ENCODE assay signal across 1 cellular context in the genomic region with DNA sequence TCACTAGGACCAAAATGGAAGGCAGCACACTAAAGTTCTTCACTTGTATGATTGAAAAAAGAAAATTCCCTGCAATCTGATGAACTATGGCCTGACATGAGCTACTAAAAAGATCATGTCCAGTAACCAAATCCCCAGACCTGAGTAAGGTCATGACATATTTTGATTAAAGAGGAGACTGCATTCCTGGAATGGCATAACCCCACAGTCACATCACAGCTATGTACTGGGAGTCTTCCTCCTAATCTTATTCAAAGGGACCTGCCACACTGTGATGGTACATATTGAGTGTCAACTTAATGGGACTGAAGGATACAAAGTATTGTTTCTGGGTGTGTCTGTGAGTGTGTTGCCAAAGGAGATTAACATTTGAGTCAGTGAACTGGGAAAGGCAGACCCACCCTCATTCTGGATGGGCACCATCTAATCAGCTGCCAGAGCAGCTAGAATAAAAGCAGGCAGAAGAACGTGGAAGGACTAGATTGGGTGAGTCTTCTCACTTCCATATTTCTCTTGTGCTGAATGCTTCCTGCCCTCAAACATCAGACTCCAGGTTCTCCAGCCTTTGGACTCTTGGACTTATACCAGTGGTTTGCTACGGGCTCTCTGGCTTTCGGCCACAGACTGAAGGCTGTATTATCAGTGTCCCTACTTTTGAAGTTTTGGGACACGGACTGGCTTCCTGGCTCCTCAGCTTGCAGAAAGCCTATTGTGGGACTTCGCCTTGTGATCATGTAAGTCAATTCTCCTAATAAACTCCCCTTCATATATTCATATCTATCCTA.
TF ChIP-seq lines count a peak whose summit lies in the region.

No MANE protein-coding gene starts in this region.

TF ChIP-seq in GM23338, 12 proteins besides CTCF, POLR2A, EP300 and RAD21:
- TF ChIP-seq, protein P1, sequence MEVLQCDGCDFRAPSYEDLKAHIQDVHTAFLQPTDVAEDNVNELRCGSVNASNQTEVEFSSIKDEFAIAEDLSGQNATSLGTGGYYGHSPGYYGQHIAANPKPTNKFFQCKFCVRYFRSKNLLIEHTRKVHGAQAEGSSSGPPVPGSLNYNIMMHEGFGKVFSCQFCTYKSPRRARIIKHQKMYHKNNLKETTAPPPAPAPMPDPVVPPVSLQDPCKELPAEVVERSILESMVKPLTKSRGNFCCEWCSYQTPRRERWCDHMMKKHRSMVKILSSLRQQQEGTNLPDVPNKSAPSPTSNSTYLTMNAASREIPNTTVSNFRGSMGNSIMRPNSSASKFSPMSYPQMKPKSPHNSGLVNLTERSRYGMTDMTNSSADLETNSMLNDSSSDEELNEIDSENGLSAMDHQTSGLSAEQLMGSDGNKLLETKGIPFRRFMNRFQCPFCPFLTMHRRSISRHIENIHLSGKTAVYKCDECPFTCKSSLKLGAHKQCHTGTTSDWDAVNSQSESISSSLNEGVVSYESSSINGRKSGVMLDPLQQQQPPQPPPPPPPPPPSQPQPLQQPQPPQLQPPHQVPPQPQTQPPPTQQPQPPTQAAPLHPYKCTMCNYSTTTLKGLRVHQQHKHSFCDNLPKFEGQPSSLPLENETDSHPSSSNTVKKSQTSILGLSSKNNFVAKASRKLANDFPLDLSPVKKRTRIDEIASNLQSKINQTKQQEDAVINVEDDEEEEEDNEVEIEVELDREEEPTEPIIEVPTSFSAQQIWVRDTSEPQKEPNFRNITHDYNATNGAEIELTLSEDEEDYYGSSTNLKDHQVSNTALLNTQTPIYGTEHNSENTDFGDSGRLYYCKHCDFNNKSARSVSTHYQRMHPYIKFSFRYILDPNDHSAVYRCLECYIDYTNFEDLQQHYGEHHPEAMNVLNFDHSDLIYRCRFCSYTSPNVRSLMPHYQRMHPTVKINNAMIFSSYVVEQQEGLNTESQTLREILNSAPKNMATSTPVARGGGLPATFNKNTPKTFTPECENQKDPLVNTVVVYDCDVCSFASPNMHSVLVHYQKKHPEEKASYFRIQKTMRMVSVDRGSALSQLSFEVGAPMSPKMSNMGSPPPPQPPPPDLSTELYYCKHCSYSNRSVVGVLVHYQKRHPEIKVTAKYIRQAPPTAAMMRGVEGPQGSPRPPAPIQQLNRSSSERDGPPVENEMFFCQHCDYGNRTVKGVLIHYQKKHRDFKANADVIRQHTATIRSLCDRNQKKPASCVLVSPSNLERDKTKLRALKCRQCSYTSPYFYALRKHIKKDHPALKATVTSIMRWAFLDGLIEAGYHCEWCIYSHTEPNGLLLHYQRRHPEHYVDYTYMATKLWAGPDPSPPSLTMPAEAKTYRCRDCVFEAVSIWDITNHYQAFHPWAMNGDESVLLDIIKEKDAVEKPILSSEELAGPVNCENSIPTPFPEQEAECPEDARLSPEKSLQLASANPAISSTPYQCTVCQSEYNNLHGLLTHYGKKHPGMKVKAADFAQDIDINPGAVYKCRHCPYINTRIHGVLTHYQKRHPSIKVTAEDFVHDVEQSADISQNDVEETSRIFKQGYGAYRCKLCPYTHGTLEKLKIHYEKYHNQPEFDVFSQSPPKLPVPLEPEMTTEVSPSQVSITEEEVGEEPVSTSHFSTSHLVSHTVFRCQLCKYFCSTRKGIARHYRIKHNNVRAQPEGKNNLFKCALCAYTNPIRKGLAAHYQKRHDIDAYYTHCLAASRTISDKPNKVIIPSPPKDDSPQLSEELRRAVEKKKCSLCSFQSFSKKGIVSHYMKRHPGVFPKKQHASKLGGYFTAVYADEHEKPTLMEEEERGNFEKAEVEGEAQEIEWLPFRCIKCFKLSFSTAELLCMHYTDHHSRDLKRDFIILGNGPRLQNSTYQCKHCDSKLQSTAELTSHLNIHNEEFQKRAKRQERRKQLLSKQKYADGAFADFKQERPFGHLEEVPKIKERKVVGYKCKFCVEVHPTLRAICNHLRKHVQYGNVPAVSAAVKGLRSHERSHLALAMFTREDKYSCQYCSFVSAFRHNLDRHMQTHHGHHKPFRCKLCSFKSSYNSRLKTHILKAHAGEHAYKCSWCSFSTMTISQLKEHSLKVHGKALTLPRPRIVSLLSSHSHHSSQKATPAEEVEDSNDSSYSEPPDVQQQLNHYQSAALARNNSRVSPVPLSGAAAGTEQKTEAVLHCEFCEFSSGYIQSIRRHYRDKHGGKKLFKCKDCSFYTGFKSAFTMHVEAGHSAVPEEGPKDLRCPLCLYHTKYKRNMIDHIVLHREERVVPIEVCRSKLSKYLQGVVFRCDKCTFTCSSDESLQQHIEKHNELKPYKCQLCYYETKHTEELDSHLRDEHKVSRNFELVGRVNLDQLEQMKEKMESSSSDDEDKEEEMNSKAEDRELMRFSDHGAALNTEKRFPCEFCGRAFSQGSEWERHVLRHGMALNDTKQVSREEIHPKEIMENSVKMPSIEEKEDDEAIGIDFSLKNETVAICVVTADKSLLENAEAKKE (CRISPR knock-in tag; IDR thresholded peaks at IDR 0.05), result no peak
- TF ChIP-seq NANOG (IDR thresholded peaks at IDR 0.05; ENCODE audit: borderline replicate concordance) (no peak), STAT1 (IDR thresholded peaks at IDR 0.05; ENCODE audit: unreplicated experiment) (no peak), CREB1 (CRISPR knock-in tag; IDR thresholded peaks at IDR 0.05; ENCODE audit: low read depth) (no peak)
- TF ChIP-seq, protein P2, sequence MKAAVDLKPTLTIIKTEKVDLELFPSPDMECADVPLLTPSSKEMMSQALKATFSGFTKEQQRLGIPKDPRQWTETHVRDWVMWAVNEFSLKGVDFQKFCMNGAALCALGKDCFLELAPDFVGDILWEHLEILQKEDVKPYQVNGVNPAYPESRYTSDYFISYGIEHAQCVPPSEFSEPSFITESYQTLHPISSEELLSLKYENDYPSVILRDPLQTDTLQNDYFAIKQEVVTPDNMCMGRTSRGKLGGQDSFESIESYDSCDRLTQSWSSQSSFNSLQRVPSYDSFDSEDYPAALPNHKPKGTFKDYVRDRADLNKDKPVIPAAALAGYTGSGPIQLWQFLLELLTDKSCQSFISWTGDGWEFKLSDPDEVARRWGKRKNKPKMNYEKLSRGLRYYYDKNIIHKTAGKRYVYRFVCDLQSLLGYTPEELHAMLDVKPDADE (IDR thresholded peaks at IDR 0.05), result no peak
